8 cellular contexts compared by ENCODE assay signal in genomic region chr10:48981310-48981907, GRCh38. TPM values are rescaled to one million over a fixed set of nuclear protein-coding genes. Genes with fewer than 3 reads are reported as not detected.
DNase-seq lines count a peak whose midpoint lies in the region; ATAC-seq and FAIRE-seq lines count a peak whose summit lies in the region.

No MANE protein-coding gene starts in this region.

- no peak overlapping the region for H4K12ac ChIP-seq in trophoblast cell (ENCODE audit: low read depth, low read length)

- peaks cover 3% of the 10 kb centered on the region for H3K4me1 Mint-ChIP-seq in activated T-helper 17 cell treated with anti-CD3 and anti-CD28 coated beads, Interleukin-2, amount 50 U/mL, for 72 hours

- no peaks in the 10 kb centered on the region for H3K36me3 Mint-ChIP-seq in activated T-helper 17 cell treated with anti-CD3 and anti-CD28 coated beads, Interleukin-2, amount 50 U/mL, for 72 hours (ENCODE audit: low read depth)

- no peak overlapping the region for H4K91ac ChIP-seq in trophoblast cell (ENCODE audit: low read depth, low read length)

- peaks cover 4% of the 10 kb centered on the region for H3K27me3 Mint-ChIP-seq in activated T-helper 17 cell treated with anti-CD3 and anti-CD28 coated beads, Interleukin-2, amount 50 U/mL, for 72 hours

- ATAC-seq in activated T-helper 17 cell treated with anti-CD3 and anti-CD28 coated beads, Interleukin-2, amount 50 U/mL, for 72 hours (replicated peaks): peak; percentile 80

- no peak overlapping the region for H2BK120ac ChIP-seq in trophoblast cell (ENCODE audit: insufficient read depth, low read length, poor library complexity)

- H3K9ac ChIP-seq in trophoblast cell (ENCODE audit: low read length): no peak overlapping the region

- no peak overlapping the region for H4K8ac ChIP-seq in trophoblast cell (ENCODE audit: low read depth, low read length)

- no peaks in the 10 kb centered on the region for H3K79me2 ChIP-seq in trophoblast cell (ENCODE audit: control insufficient read depth, insufficient read depth, low read length, poor library complexity)

- peak overlapping the region; percentile 30 for H3K27ac Mint-ChIP-seq in activated T-helper 17 cell treated with anti-CD3 and anti-CD28 coated beads, Interleukin-2, amount 50 U/mL, for 72 hours

- H3K14ac ChIP-seq in trophoblast cell (ENCODE audit: low read length): no peak overlapping the region

- intact Hi-C loops in posterior vena cava (cut with DNase I): loop anchor here in 1 of 2 donors (5.0 kb wide), 1 partner anchor 181 kb away; no protein-coding TSS in a partner anchor

- H3K4me3 ChIP-seq in trophoblast cell (ENCODE audit: low read depth, low read length): no peak overlapping the region

- H3K18ac ChIP-seq in trophoblast cell (ENCODE audit: low read length): no peak overlapping the region

- no peak overlapping the region for H3K4ac ChIP-seq in trophoblast cell (ENCODE audit: low read depth, low read length)

- no peak overlapping the region for H3K23ac ChIP-seq in trophoblast cell (ENCODE audit: low read length)

- H3K4me1 ChIP-seq in trophoblast cell (ENCODE audit: control insufficient read depth in 1 of 2, insufficient read depth in 2 of 2, low read length in 2 of 2): no peaks in the 10 kb centered on the region

- H3K4me2 ChIP-seq in trophoblast cell (ENCODE audit: low read length): no peak overlapping the region

- no peaks in the 10 kb centered on the region for H3K27me3 ChIP-seq in trophoblast cell (ENCODE audit: insufficient read depth, low read length)

- WGBS in trophoblast cell (ENCODE audit: extremely low coverage, insufficient coverage, insufficient read length): no CpG with 5 or more reads among the region's 12 CpGs

- no peak overlapping the region for H2AK5ac ChIP-seq in trophoblast cell (ENCODE audit: low read length)

- H3K27ac ChIP-seq in trophoblast cell (ENCODE audit: low read depth, low read length): no peak overlapping the region

- H3K79me1 ChIP-seq in trophoblast cell (ENCODE audit: low read length): no peaks in the 10 kb centered on the region

- H3K9me3 Mint-ChIP-seq in activated T-helper 17 cell treated with anti-CD3 and anti-CD28 coated beads, Interleukin-2, amount 50 U/mL, for 72 hours: no peaks in the 10 kb centered on the region

- H3K4me3 Mint-ChIP-seq in activated T-helper 17 cell treated with anti-CD3 and anti-CD28 coated beads, Interleukin-2, amount 50 U/mL, for 72 hours: no peak overlapping the region

- no peak overlapping the region for H2BK5ac ChIP-seq in trophoblast cell (ENCODE audit: low read depth, low read length, poor library complexity)

- peak; percentile 80 for DNase-seq in AG20443 (ENCODE audit: low spot score)
- peak; percentile 29 for DNase-seq in GM18507 (ENCODE audit: extremely low spot score, insufficient read length, low read depth)
- DNase-seq in NCI-H748 treated with DMSO at 0.1 percent for 48 hours (lab: John Stamatoyannopoulos, UW): peak; percentile 12
- DNase-seq in glomerular visceral epithelial cell (ENCODE audit: extremely low spot score): peak; percentile 59
- peak; percentile 51 to 73 for DNase-seq in trophoblast cell
- DNase-seq in posterior vena cava (ENCODE audit: low spot score): no peak
- no peak for DNase-seq in NOMO-1 treated with dmso at 0.1 percent for 144 hours (lab: John Stamatoyannopoulos, UW; ENCODE audit: unreplicated experiment)

- no peak overlapping the region for H2BK12ac ChIP-seq in trophoblast cell (ENCODE audit: low read length)

- FAIRE-seq in GM18507 (lab: Jason Lieb, UNC): peak; percentile 64

- H3K36me3 ChIP-seq in trophoblast cell (ENCODE audit: control insufficient read depth in 1 of 2, insufficient read depth in 2 of 2, low read length in 2 of 2): no peaks in the 10 kb centered on the region

- no peaks in the 10 kb centered on the region for H3K9me3 ChIP-seq in trophoblast cell (ENCODE audit: insufficient read depth, low read depth, low read length)

- H2AFZ ChIP-seq in trophoblast cell (ENCODE audit: insufficient read depth, low read length, poor library complexity): no peak overlapping the region

RNA-seq across cellular contexts. Expression of gene LRRC18, which starts 41.8 kb away (rescaled TPM):
- total RNA-seq in activated T-helper 17 cell treated with anti-CD3 and anti-CD28 coated beads, Interleukin-2, amount 50 U/mL, for 72 hours: not detected
- not detected in 2 replicates for polyA plus RNA-seq in trophoblast cell (2013)
- total RNA-seq in posterior vena cava: not detected

Comparison
In these comparisons a context has a peak if more than half of its experiments do, and no peak if none do; other contexts are left out.
1. DNase-seq: peak in AG20443 (single experiment), GM18507 (single experiment), NCI-H748 treated with DMSO at 0.1 percent for 48 hours (single experiment), glomerular visceral epithelial cell (single experiment) and trophoblast cell (2 of 2); none in posterior vena cava (single experiment) and NOMO-1 treated with dmso at 0.1 percent for 144 hours (single experiment).